Comparison of ENCODE assay signal across 16 cellular contexts in genomic region chr10:35916791-35917190, GRCh38.
DNase-seq lines count a peak whose midpoint lies in the region; ATAC-seq, FAIRE-seq and TF ChIP-seq lines count a peak whose summit lies in the region.
"Had no signal": no experiment of that assay in that cellular context is flagged by ENCODE, and none has a peak within 500 bp of the region (broad histone marks: within the 10 kb centered on the region; RNA-seq: fewer than 3 reads in every experiment).

No MANE protein-coding gene starts in this region.

- H3K27me3 ChIP-seq in bronchial epithelial cell (ENCODE audit: control insufficient read depth, insufficient read depth, low read length) (no peaks in the 10 kb centered on the region), left lung (no peaks in the 10 kb centered on the region)
- H3K27me3 ChIP-seq: body of pancreas, MG63 had no signal

- in situ Hi-C loops in Caki2 (cut with HindIII; ENCODE audit: low pct_unique_long_range_greater_than_20kb, low sequenced_read_pairs) = no loop called here
- in situ Hi-C loops in KBM-7 (cut with MboI; ENCODE audit: low pct_unique_long_range_greater_than_20kb, low sequenced_read_pairs) = no loop called here

- intact Hi-C loops in left lung (cut with DNase I) = no loop called here

- no peak for ATAC-seq in left lung
- no peak for ATAC-seq in GM21515 (IDR thresholded peaks at IDR 0.05; ENCODE audit: unreplicated experiment)
- ATAC-seq in GM18909 (IDR thresholded peaks at IDR 0.05; ENCODE audit: poor library complexity, unreplicated experiment) = no peak
- ATAC-seq: body of pancreas, T-helper 17 cell had no signal

- H3K4me1 ChIP-seq in left lung = no peaks in the 10 kb centered on the region
- H3K4me1 ChIP-seq: body of pancreas had no signal

- peak; percentile 28 for TF ChIP-seq CTCF in bronchial epithelial cell (IDR thresholded peaks at IDR 0.05; ENCODE audit: insufficient read depth, low read length, severe bottlenecking)
- TF ChIP-seq CTCF in left lung (IDR thresholded peaks at IDR 0.05) = no peak

- no peaks in the 10 kb centered on the region for H3K9me3 ChIP-seq in left lung
- H3K9me3 ChIP-seq: body of pancreas, MG63 had no signal

- H3K36me3 ChIP-seq in bronchial epithelial cell (ENCODE audit: control insufficient read depth, insufficient read depth, low read length) (no peaks in the 10 kb centered on the region), left lung (no peaks in the 10 kb centered on the region)
- H3K36me3 ChIP-seq: MG63 had no signal

- no peak overlapping the region for H3K27ac ChIP-seq in left lung
- H3K27ac ChIP-seq: body of pancreas had no signal

- H3K4me3 ChIP-seq in bronchial epithelial cell (ENCODE audit: low read depth, low read length) (no peak overlapping the region), left lung (no peak overlapping the region)
- H3K4me3 ChIP-seq: body of pancreas, MG63 had no signal

- FAIRE-seq in bronchial epithelial cell (lab: Jason Lieb, UNC) = no peak

- DNase-seq in Caki2 (ENCODE audit: low read depth) = peak; percentile 35
- DNase-seq in M059J (ENCODE audit: low read depth) = peak; percentile 9
- DNase-seq in bronchial epithelial cell (ENCODE audit: low read depth) = no peak
- DNase-seq in islet precursor cell = peak; percentile 52
- DNase-seq in left lung = no peak
- no peak for DNase-seq in KBM-7
- DNase-seq: activated naive CD4-positive, alpha-beta T cell treated with anti-CD3 and anti-CD28 coated beads, Interleukin-2, amount 10 ng/mL, durations not matched to agents 7 days and 5 days; body of pancreas; MG63; NCI-H187; NCI-H524 treated with DMSO at 0.1 percent for 48 hours; nephron progenitor cell; retina; T-helper 17 cell had no signal

Comparison
In these comparisons a context has a peak if more than half of its experiments do, and no peak if none do; other contexts are left out.
1. DNase-seq: peak in Caki2 (single experiment), M059J (single experiment) and islet precursor cell (single experiment); none in bronchial epithelial cell (single experiment), left lung (0 of 2) and KBM-7 (single experiment).